Comparison of ENCODE assay signal across 8 cellular contexts in the genomic region with DNA sequence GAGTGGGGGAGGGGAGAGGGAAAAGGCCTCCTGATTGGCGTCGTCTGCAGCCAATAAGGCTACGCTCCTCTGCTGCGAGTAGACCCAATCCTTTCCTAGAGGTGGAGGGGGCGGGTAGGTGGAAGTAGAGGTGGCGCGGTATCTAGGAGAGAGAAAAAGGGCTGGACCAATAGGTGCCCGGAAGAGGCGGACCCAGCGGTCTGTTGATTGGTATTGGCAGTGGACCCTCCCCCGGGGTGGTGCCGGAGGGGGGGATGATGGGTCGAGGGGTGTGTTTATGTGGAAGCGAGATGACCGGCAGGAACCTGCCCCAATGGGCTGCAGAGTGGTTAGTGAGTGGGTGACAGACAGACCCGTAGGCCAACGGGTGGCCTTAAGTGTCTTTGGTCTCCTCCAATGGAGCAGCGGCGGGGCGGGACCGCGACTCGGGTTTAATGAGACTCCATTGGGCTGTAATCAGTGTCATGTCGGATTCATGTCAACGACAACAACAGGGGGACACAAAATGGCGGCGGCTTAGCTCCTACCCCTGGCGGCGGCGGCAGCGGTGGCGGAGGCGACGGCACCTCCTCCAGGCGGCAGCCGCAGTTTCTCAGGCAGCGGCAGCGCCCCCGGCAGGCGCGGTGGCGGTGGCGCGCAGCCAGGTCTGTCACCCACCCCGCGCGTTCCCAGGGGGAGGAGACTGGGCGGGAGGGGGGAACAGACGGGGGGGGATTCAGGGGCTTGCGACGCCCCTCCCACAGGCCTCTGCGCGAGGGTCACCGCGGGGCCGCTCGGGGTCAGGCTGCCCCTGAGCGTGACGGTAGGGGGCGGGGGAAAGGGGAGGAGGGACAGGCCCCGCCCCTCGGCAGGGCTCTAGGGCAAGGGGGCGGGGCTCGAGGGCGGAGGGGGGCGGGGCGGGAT. TPM values are rescaled to one million over a fixed set of nuclear protein-coding genes. Genes with fewer than 3 reads are reported as not detected.
DNase-seq lines count a peak whose midpoint lies in the region; TF ChIP-seq lines count a peak whose summit lies in the region.

A gene (plus strand): TSS at position 459 of the 903 bp plus-strand sequence. CDS start 16,258 bp downstream, outside the sequence.

- peak within 1 kb of the TSS; percentile 89 for H3K4me3 ChIP-seq in neuron (ENCODE audit: low read length)
- H3K4me3 ChIP-seq in subcutaneous abdominal adipose tissue (ENCODE audit: low read depth in 1 of 5, low read length in 5 of 5), result peak within 1 kb of the TSS; percentile 79 to 98 (median 90)

- H3K9ac ChIP-seq in subcutaneous abdominal adipose tissue (ENCODE audit: low read length in 5 of 5), result peak within 1 kb of the TSS in 4 of 5 donors; percentile 72 to 88 (median 81)

- peak within 1 kb of the TSS; percentile 46 for H2AFZ ChIP-seq in neuron (ENCODE audit: low read depth, low read length)

- POLR2A ChIA-PET in HEK293T (lab: Yijun Ruan, JAX), result interaction anchor here (0.6 to 1.2 kb wide), 5 partner anchors 8 to 194 kb away, joined by 3 read pairs; no protein-coding TSS in a partner anchor

- peaks cover 5% of the 10 kb centered on the region for H3K36me3 ChIP-seq in neuron (ENCODE audit: insufficient read depth, low read length)
- H3K36me3 ChIP-seq in subcutaneous abdominal adipose tissue (ENCODE audit: control insufficient read depth in 5 of 5, insufficient read depth in 5 of 5, low read length in 5 of 5), result peaks cover 0 to 2% (median 0%) of the 10 kb centered on the region in 5 donors

- peaks cover 12% of the 10 kb centered on the region for H3K4me1 ChIP-seq in neuron (ENCODE audit: insufficient read depth, low read length)
- peaks cover 2 to 27% (median 23%) of the 10 kb centered on the region in 5 donors for H3K4me1 ChIP-seq in subcutaneous abdominal adipose tissue (ENCODE audit: control insufficient read depth in 5 of 5, insufficient read depth in 5 of 5, low read length in 5 of 5)

- DNase-seq in GM04504 (ENCODE audit: low read depth) (peak; percentile 100), HEK293T (ENCODE audit: extremely low spot score) (peak; percentile 92), MV-4-11 (lab: John Stamatoyannopoulos, UW) (peak; percentile 100), SK-MEL-5 (ENCODE audit: low read depth, low spot score) (peak; percentile 99), foreskin melanocyte (peak; percentile 100)
- DNase-seq in activated naive CD4-positive, alpha-beta T cell treated with Interleukin-2 at 50 U/mL for 16 hours, result peak; percentile 100

- in situ Hi-C loops in SK-MEL-5 (cut with HindIII; ENCODE audit: low pct_unique_long_range_greater_than_20kb, low sequenced_read_pairs), result no loop called here

- peaks cover 5% of the 10 kb centered on the region for H3K9me3 ChIP-seq in neuron (ENCODE audit: low read length)
- H3K9me3 ChIP-seq in subcutaneous abdominal adipose tissue (ENCODE audit: control insufficient read depth in 5 of 5, low read length in 5 of 5), result no peaks in the 10 kb centered on the region

- peak within 1 kb of the TSS; percentile 97 for H3K27ac ChIP-seq in subcutaneous abdominal adipose tissue (ENCODE audit: low read depth, low read length)

- H3K27me3 ChIP-seq in neuron (ENCODE audit: insufficient read depth, low read length) (no peaks in the 10 kb centered on the region), subcutaneous abdominal adipose tissue (ENCODE audit: control insufficient read depth in 5 of 5, insufficient read depth in 4 of 5, low read length in 5 of 5) (no peaks in the 10 kb centered on the region)

- CTCF ChIA-PET in HEK293T (lab: Yijun Ruan, JAX), result no interaction called here

TF ChIP-seq in HEK293T, 16 proteins besides CTCF, POLR2A, EP300 and RAD21:
- TF ChIP-seq SP1 (IDR thresholded peaks at IDR 0.05) (peak; percentile 65; the same call in 1 of the 2 replicates), FOXK2 (IDR thresholded peaks at IDR 0.05) (no peak), L3MBTL2 (conservative IDR thresholded peaks at IDR 0.05) (no peak), ARNT (IDR thresholded peaks at IDR 0.05) (no peak), FOXA1 (IDR thresholded peaks at IDR 0.05) (no peak), SUZ12 (IDR thresholded peaks at IDR 0.05) (no peak), BHLHE40 (IDR thresholded peaks at IDR 0.05; ENCODE audit: borderline replicate concordance) (no peak), NFRKB (IDR thresholded peaks at IDR 0.05) (no peak), HDGF (IDR thresholded peaks at IDR 0.05; ENCODE audit: borderline replicate concordance) (no peak), LEF1 (IDR thresholded peaks at IDR 0.05; ENCODE audit: borderline replicate concordance) (no peak; the same call in 1 of the 2 replicates), CTBP1 (IDR thresholded peaks at IDR 0.05; ENCODE audit: borderline replicate concordance) (no peak), TARDBP (IDR thresholded peaks at IDR 0.05) (no peak), ELF4 (IDR thresholded peaks at IDR 0.05) (no peak), ZNF384 (IDR thresholded peaks at IDR 0.05) (no peak), FOXM1 (IDR thresholded peaks at IDR 0.05; ENCODE audit: borderline replicate concordance) (no peak; the same call in 1 of the 2 replicates)
- TF ChIP-seq, protein P1, sequence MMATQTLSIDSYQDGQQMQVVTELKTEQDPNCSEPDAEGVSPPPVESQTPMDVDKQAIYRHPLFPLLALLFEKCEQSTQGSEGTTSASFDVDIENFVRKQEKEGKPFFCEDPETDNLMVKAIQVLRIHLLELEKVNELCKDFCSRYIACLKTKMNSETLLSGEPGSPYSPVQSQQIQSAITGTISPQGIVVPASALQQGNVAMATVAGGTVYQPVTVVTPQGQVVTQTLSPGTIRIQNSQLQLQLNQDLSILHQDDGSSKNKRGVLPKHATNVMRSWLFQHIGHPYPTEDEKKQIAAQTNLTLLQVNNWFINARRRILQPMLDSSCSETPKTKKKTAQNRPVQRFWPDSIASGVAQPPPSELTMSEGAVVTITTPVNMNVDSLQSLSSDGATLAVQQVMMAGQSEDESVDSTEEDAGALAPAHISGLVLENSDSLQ (IDR thresholded peaks at IDR 0.05), result peak; percentile 100

RNA-seq across cellular contexts. Expression of the gene that starts here (rescaled TPM):
- total RNA-seq in SK-MEL-5 (2014; rRNA removed; shearing (Covaris generic)), result 12.0 and 12.2 TPM in 2 replicates
- 9.0 and 12.3 TPM in 2 replicates for polyA plus RNA-seq in SK-MEL-5 (2015; cell fraction: cytosol; rRNA removed)
- polyA plus RNA-seq in SK-MEL-5 (2015; cell fraction: nucleus; rRNA removed), result 9.3 and 12.1 TPM in 2 replicates

Comparison
In these comparisons a context has a peak if more than half of its experiments do, and no peak if none do; other contexts are left out.
1. Peak in every context shown above with its lines: DNase-seq, H3K4me3 ChIP-seq and H3K27ac ChIP-seq.